In the genomic region with DNA sequence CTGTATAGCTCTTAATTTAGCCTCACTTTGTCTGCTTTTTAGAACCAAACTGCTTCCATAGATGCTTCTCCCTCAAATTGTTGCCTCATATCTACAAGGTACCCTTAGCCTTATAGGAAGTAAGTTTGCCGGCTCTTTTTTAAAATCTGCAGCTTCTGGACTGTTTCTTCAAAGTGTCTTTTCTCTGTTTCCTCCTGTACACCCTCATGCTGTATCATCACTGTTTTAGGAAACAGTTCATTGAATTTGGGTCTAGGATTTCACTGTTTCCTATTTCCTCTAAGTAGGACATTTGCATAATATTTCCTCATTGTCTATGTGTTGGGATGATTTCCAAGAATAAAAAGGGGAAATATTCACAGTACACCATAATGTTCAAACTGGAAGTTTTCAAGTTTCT, we compare ENCODE assay signal across 21 cellular contexts. TPM values are rescaled to one million over a fixed set of nuclear protein-coding genes. Genes with fewer than 3 reads are reported as not detected.
DNase-seq lines count a peak whose midpoint lies in the region; ATAC-seq and TF ChIP-seq lines count a peak whose summit lies in the region.
"Had no signal": no experiment of that assay in that cellular context is flagged by ENCODE, and none has a peak within 500 bp of the region (broad histone marks: within the 10 kb centered on the region; RNA-seq: fewer than 3 reads in every experiment).

No MANE protein-coding gene starts in this region.

- H2BK15ac ChIP-seq in H9 (ENCODE audit: low read depth, low read length), result no peak overlapping the region

- no peaks in the 10 kb centered on the region for H3K9me2 ChIP-seq in Karpas-422 (replicated peaks; ENCODE audit: insufficient read depth, low read length)

- no peaks in the 10 kb centered on the region for H3K27me3 Mint-ChIP-seq in H9 (ENCODE audit: low read depth)

- no peak overlapping the region for H3K4me3 Mint-ChIP-seq in H9
- H3K4me3 Mint-ChIP-seq: CD4-positive, CD25-positive, alpha-beta regulatory T cell; HFFc6 had no signal

- WGBS in H9 (ENCODE audit: extremely low coverage, insufficient read length, low lambda C conversion rate), result no CpG with 5 or more reads among the region's 1 CpG

- H3K27ac ChIP-seq in BLaER1 (no peak overlapping the region), Karpas-422 (ENCODE audit: low read length) (peak overlapping the region; percentile 54), left lung (no peak overlapping the region), H9 (ENCODE audit: insufficient read length, low read depth, low read length) (no peak overlapping the region)
- H3K27ac ChIP-seq: HL-60, SJSA1 had no signal

- H4K91ac ChIP-seq in H9 (ENCODE audit: insufficient read length, low read depth, low read length), result no peak overlapping the region

- no peaks in the 10 kb centered on the region for H3K36me3 Mint-ChIP-seq in H9 (ENCODE audit: insufficient read depth in 1 of 3, low read depth in 3 of 3)
- H3K36me3 Mint-ChIP-seq: CD4-positive, CD25-positive, alpha-beta regulatory T cell had no signal

- H3K27me3 ChIP-seq in BLaER1 (no peaks in the 10 kb centered on the region), Karpas-422 (ENCODE audit: low read length) (no peaks in the 10 kb centered on the region), left lung (no peaks in the 10 kb centered on the region), H9 (ENCODE audit: insufficient read depth, low read length) (no peaks in the 10 kb centered on the region)
- H3K27me3 ChIP-seq: SJSA1 had no signal

- no peaks in the 10 kb centered on the region for H3K79me1 ChIP-seq in H9 (ENCODE audit: insufficient read depth, low read depth, low read length, poor library complexity, severe bottlenecking)

- no peak overlapping the region for H3K9ac ChIP-seq in BLaER1
- H3K9ac ChIP-seq in Karpas-422 (ENCODE audit: low read length), result no peak overlapping the region
- H3K9ac ChIP-seq in H9 (ENCODE audit: extremely low read depth, insufficient read length, low read length), result no peak overlapping the region

- H2AFZ ChIP-seq in Karpas-422 (ENCODE audit: low read length) (no peak overlapping the region), H9 (ENCODE audit: low read length) (no peak overlapping the region)

- H3K14ac ChIP-seq in H9 (ENCODE audit: insufficient read depth, low read length), result no peak overlapping the region

- peak; percentile 61 to 76 for DNase-seq in AML-193 (lab: John Stamatoyannopoulos, UW)
- no peak for DNase-seq in Karpas-422
- DNase-seq in left lung, result no peak
- no peak for DNase-seq in SHP77 treated with DMSO at 0.1 percent for 48 hours (lab: John Stamatoyannopoulos, UW)
- no peak for DNase-seq in mucosa of descending colon
- DNase-seq in H9, result no peak
- DNase-seq: CD4-positive, CD25-positive, alpha-beta regulatory T cell; DMS53; GOT3; HFFc6; KG1; NCI-H1436; NCI-H2029 treated with DMSO at 0.1 percent for 48 hours; NCI-H510A had no signal

- H3K79me2 ChIP-seq in Karpas-422 (ENCODE audit: low read length), result peaks cover 65% of the 10 kb centered on the region
- no peaks in the 10 kb centered on the region for H3K79me2 ChIP-seq in H9 (ENCODE audit: insufficient read depth, low read length)

- H3K9me3 Mint-ChIP-seq in H9, result no peaks in the 10 kb centered on the region

- H3K9me3 ChIP-seq in BLaER1, result no peaks in the 10 kb centered on the region; the same call in 1 of the 2 replicates
- no peaks in the 10 kb centered on the region for H3K9me3 ChIP-seq in Karpas-422 (ENCODE audit: low read length)
- no peaks in the 10 kb centered on the region for H3K9me3 ChIP-seq in left lung
- no peaks in the 10 kb centered on the region for H3K9me3 ChIP-seq in mucosa of descending colon
- no peaks in the 10 kb centered on the region for H3K9me3 ChIP-seq in H9 (ENCODE audit: control insufficient read depth, low read depth, low read length)
- H3K9me3 ChIP-seq: SJSA1 had no signal

- intact Hi-C loops in left lung (cut with DNase I), result no loop called here
- intact Hi-C loops in mucosa of descending colon (cut with DNase I, micrococcal nuclease), result no loop called here

- no peak overlapping the region for H3K23ac ChIP-seq in H9 (ENCODE audit: insufficient read length, low read depth, low read length)

- H3K23me2 ChIP-seq in H9 (ENCODE audit: insufficient read length, low read depth, low read length, poor library complexity, severe bottlenecking), result no peaks in the 10 kb centered on the region

- H3K18ac ChIP-seq in H9 (ENCODE audit: insufficient read length, low read depth, low read length), result no peak overlapping the region

- peaks cover 10 to 12% of the 10 kb centered on the region in 2 experiments for H3K4me1 Mint-ChIP-seq in H9
- H3K4me1 Mint-ChIP-seq: CD4-positive, CD25-positive, alpha-beta regulatory T cell had no signal

- no peak overlapping the region for H2BK20ac ChIP-seq in H9 (ENCODE audit: low read depth, low read length, poor library complexity, severe bottlenecking)

- no peaks in the 10 kb centered on the region for H4K20me1 ChIP-seq in BLaER1
- no peaks in the 10 kb centered on the region for H4K20me1 ChIP-seq in Karpas-422 (ENCODE audit: insufficient read depth, low read depth, low read length)
- H4K20me1 ChIP-seq in H9 (ENCODE audit: control insufficient read depth, insufficient read depth, insufficient read length), result no peaks in the 10 kb centered on the region

- no peak overlapping the region for H2BK12ac ChIP-seq in H9 (ENCODE audit: insufficient read length, low read depth, low read length)

- H3K4me2 ChIP-seq in BLaER1, result peak overlapping the region; percentile 22
- peak overlapping the region; percentile 57 for H3K4me2 ChIP-seq in Karpas-422 (ENCODE audit: low read depth, low read length, poor library complexity, severe bottlenecking)
- H3K4me2 ChIP-seq in H9 (ENCODE audit: insufficient read depth, insufficient read length, low read length), result no peak overlapping the region

- peaks cover 7% of the 10 kb centered on the region for H3K4me1 ChIP-seq in BLaER1
- peaks cover 39% of the 10 kb centered on the region for H3K4me1 ChIP-seq in Karpas-422 (ENCODE audit: low read length)
- peaks cover 4 to 23% of the 10 kb centered on the region in 2 donors for H3K4me1 ChIP-seq in left lung
- H3K4me1 ChIP-seq in mucosa of descending colon (ENCODE audit: low read depth), result no peaks in the 10 kb centered on the region
- no peaks in the 10 kb centered on the region; the same call in 1 of the 2 replicates for H3K4me1 ChIP-seq in H9 (ENCODE audit: insufficient read depth, low read length)

- H3T11ph ChIP-seq in H9 (ENCODE audit: low read length), result no peak overlapping the region

- H3K56ac ChIP-seq in H9 (ENCODE audit: insufficient read length, low read depth, low read length), result no peak overlapping the region

- no peak overlapping the region for H3K4ac ChIP-seq in H9 (ENCODE audit: low read depth, low read length)

- H3K27ac Mint-ChIP-seq in H9, result no peak overlapping the region
- H3K27ac Mint-ChIP-seq: CD4-positive, CD25-positive, alpha-beta regulatory T cell; HFFc6 had no signal

- no peak overlapping the region for H2AK5ac ChIP-seq in H9 (ENCODE audit: insufficient read length, low read length)

- no peaks in the 10 kb centered on the region for H3K36me3 ChIP-seq in BLaER1
- H3K36me3 ChIP-seq in Karpas-422 (ENCODE audit: insufficient read depth, low read length), result 0 out of 2 replicates have a peak, but pooled peaks cover 6% of the 10 kb centered on the region
- no peaks in the 10 kb centered on the region for H3K36me3 ChIP-seq in left lung
- H3K36me3 ChIP-seq in mucosa of descending colon (ENCODE audit: low read depth), result no peaks in the 10 kb centered on the region
- H3K36me3 ChIP-seq: SJSA1 had no signal

- TF ChIP-seq CTCF in left lung (IDR thresholded peaks at IDR 0.05) (no peak), mucosa of descending colon (IDR thresholded peaks at IDR 0.05) (no peak), H9 (conservative IDR thresholded peaks at IDR 0.05) (no peak)

- H3K4me3 ChIP-seq in BLaER1 (no peak overlapping the region), Karpas-422 (ENCODE audit: low read length) (no peak overlapping the region), left lung (no peak overlapping the region), mucosa of descending colon (no peak overlapping the region)
- H3K4me3 ChIP-seq: SJSA1 had no signal

- H4K8ac ChIP-seq in H9 (replicated peaks; ENCODE audit: insufficient read length, low read depth, low read length), result no peak overlapping the region

- ATAC-seq in left lung, result peak; percentile 44
- no peak for ATAC-seq in mucosa of descending colon
- ATAC-seq in GM19455 (IDR thresholded peaks at IDR 0.05; ENCODE audit: unreplicated experiment), result no peak

- H2BK120ac ChIP-seq in H9 (ENCODE audit: low read depth, low read length, poor library complexity, severe bottlenecking), result no peak overlapping the region

- H2BK5ac ChIP-seq in H9 (ENCODE audit: insufficient read length, low read length), result no peak overlapping the region

- no peak overlapping the region for H4K5ac ChIP-seq in H9 (ENCODE audit: insufficient read length, low read depth, low read length)

RNA-seq across cellular contexts. Expression of a gene that starts 42.9 kb away (rescaled TPM):
- total RNA-seq in Karpas-422 (2014; rRNA removed; shearing (Covaris generic); ENCODE audit: low replicate concordance), result 37.5 and 52.6 TPM in 2 replicates
- total RNA-seq in left lung (10 to 100 TPM in 1 of 2 donors, 1 to 10 TPM in 1; 9.1 to 11.1 TPM), mucosa of descending colon (1 to 10 TPM in 1 of 3 donors, under 1 TPM in 2; 0.73 to 1.1 (median 0.78) TPM), H9 (2021) (0.37 and 1.1 TPM in 2 replicates)
- total RNA-seq: G401, MCF 10A, RPMI7951, SJSA1 had no signal

Comparison
In these comparisons a context has a peak if more than half of its experiments do, and no peak if none do; other contexts are left out.
1. DNase-seq: peak in AML-193 (2 of 2); none in Karpas-422 (single experiment), left lung (0 of 2), SHP77 treated with DMSO at 0.1 percent for 48 hours (single experiment), mucosa of descending colon (0 of 3) and H9 (single experiment).